ENCODE assay signal across 12 cellular contexts in the genomic region with DNA sequence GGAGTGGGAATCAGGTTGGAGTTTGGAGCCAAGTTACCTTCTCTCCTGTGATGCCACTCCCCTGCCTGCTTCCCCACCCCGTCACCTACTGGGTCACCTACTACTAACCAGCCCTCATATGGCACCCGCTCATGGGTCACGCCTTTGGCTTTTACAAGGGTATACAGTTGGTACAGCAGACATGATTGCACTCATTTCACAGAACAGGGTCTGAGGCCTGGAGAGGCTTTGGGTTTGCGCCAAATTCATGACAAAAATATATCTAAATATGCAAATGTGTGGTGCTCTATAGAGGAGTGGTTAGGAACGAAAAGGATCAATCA. TPM values are rescaled to one million over a fixed set of nuclear protein-coding genes. Genes with fewer than 3 reads are reported as not detected.
A peak's percentile ranks its signal among the peaks of the same experiment; 100 is the strongest.
DNase-seq lines count a peak whose midpoint lies in the region; ATAC-seq and TF ChIP-seq lines count a peak whose summit lies in the region.
"Had no signal": no experiment of that assay in that cellular context is flagged by ENCODE, and none has a peak within 500 bp of the region (broad histone marks: within the 10 kb centered on the region; RNA-seq: fewer than 3 reads in every experiment).

No MANE protein-coding gene starts in this region.

- no peak overlapping the region for H2AFZ ChIP-seq in SK-N-SH (ENCODE audit: low read depth)
- H2AFZ ChIP-seq: GM23338 had no signal

- CTCF ChIA-PET in SK-N-SH (lab: Yijun Ruan, JAX) = interaction anchor here (1.0 kb wide), 1 partner anchor 19 kb away, joined by 3 read pairs; no protein-coding TSS in a partner anchor

- peaks cover 8 to 11% of the 10 kb centered on the region in 2 experiments; a peak in 1 of 4 replicates for H3K4me1 ChIP-seq in SK-N-SH (ENCODE audit: control insufficient read depth in 1 of 2, insufficient read depth in 2 of 2, low read depth in 1 of 2, low read length in 1 of 2)
- peaks cover 75% of the 10 kb centered on the region for H3K4me1 ChIP-seq in effector memory CD4-positive, alpha-beta T cell (ENCODE audit: control insufficient read depth, insufficient read depth, low read length, poor library complexity, severe bottlenecking)
- H3K4me1 ChIP-seq in prostate gland (replicated peaks) = no peaks in the 10 kb centered on the region

- no peaks in the 10 kb centered on the region for H3F3A ChIP-seq in SK-N-SH (replicated peaks; ENCODE audit: insufficient read depth)

- no peaks in the 10 kb centered on the region for H4K20me1 ChIP-seq in SK-N-SH (ENCODE audit: insufficient read depth)

- POLR2A ChIA-PET in SK-N-SH (lab: Yijun Ruan, JAX) = no interaction called here

- H3K4me2 ChIP-seq in SK-N-SH = no peak overlapping the region

- no peaks in the 10 kb centered on the region for H3K9me2 ChIP-seq in SK-N-SH

- no peaks in the 10 kb centered on the region for H3K27me3 ChIP-seq in SK-N-SH (ENCODE audit: insufficient read depth)
- H3K27me3 ChIP-seq in effector memory CD4-positive, alpha-beta T cell (replicated peaks; ENCODE audit: control insufficient read depth, insufficient read depth, low read length, poor library complexity, severe bottlenecking) = no peaks in the 10 kb centered on the region
- no peaks in the 10 kb centered on the region for H3K27me3 ChIP-seq in prostate gland (replicated peaks; ENCODE audit: insufficient read depth)

- no peak overlapping the region for H3K9ac ChIP-seq in SK-N-SH

- no peaks in the 10 kb centered on the region for H3K79me2 ChIP-seq in SK-N-SH (ENCODE audit: insufficient read depth)

- TF ChIP-seq EP300 in SK-N-SH (IDR thresholded peaks at IDR 0.05; ENCODE audit: borderline replicate concordance in 1 of 2, low read depth in 1 of 2, low read length in 1 of 2) = no peak

- H3K27ac ChIP-seq in SK-N-SH (ENCODE audit: low read depth in 2 of 2, low read length in 1 of 2) (no peak overlapping the region), prostate gland (peak overlapping the region; percentile 26 to 49)
- H3K27ac ChIP-seq in effector memory CD4-positive, alpha-beta T cell (ENCODE audit: insufficient read depth, low read length, poor library complexity, severe bottlenecking) = peak overlapping the region; percentile 48
- H3K27ac ChIP-seq: 22Rv1 had no signal

- DNase-seq in SK-N-SH (no peak), prostate gland (ENCODE audit: low spot score) (no peak), NCI-H1092 (lab: John Stamatoyannopoulos, UW) (no peak), HCEC 1CT (no peak)
- DNase-seq in Jurkat, Clone E6-1 (ENCODE audit: low read depth, low spot score) = no peak
- DNase-seq in effector memory CD4-positive, alpha-beta T cell = no peak
- DNase-seq: cortex of kidney, NCI-H1436 had no signal

- TF ChIP-seq POLR2A in prostate gland (IDR thresholded peaks at IDR 0.05) = no peak

- H3K9me3 ChIP-seq in SK-N-SH = no peaks in the 10 kb centered on the region
- no peaks in the 10 kb centered on the region for H3K9me3 ChIP-seq in effector memory CD4-positive, alpha-beta T cell (ENCODE audit: control insufficient read depth, low read length)
- H3K9me3 ChIP-seq in prostate gland = no peaks in the 10 kb centered on the region

- H3K4me3 ChIP-seq in SK-N-SH (ENCODE audit: low read depth in 2 of 2, low read length in 1 of 2) (no peak overlapping the region), prostate gland (no peak overlapping the region)
- H3K4me3 ChIP-seq in Jurkat, Clone E6-1 (ENCODE audit: low read length) = peak overlapping the region; percentile 16
- no peak overlapping the region for H3K4me3 ChIP-seq in effector memory CD4-positive, alpha-beta T cell (ENCODE audit: insufficient read depth, low read depth, low read length, poor library complexity, severe bottlenecking)
- H3K4me3 ChIP-seq: GM23338 had no signal

- no peaks in the 10 kb centered on the region for H3K36me3 ChIP-seq in SK-N-SH (replicated peaks in 1 of 2; ENCODE audit: control insufficient read depth in 1 of 2, insufficient read depth in 2 of 2, low read length in 1 of 2)
- no peaks in the 10 kb centered on the region for H3K36me3 ChIP-seq in effector memory CD4-positive, alpha-beta T cell (ENCODE audit: control insufficient read depth, insufficient read depth, low read length)
- H3K36me3 ChIP-seq in prostate gland = no peaks in the 10 kb centered on the region

- 96% methylated on average over 5 of the region's 5 CpGs for WGBS in SK-N-SH (ENCODE audit: low lambda C conversion rate)
- 91% methylated on average over 5 of the region's 5 CpGs for WGBS in prostate gland

- no peak for TF ChIP-seq CTCF in SK-N-SH (IDR thresholded peaks at IDR 0.05)
- no peak for TF ChIP-seq CTCF in prostate gland (IDR thresholded peaks at IDR 0.05)

- no peak for TF ChIP-seq RAD21 in SK-N-SH (IDR thresholded peaks at IDR 0.05; ENCODE audit: low read length)

- intact Hi-C loops in prostate gland (cut with DNase I) = no loop called here

- no peak for ATAC-seq in SK-N-SH treated with all-trans-retinoic acid at 6 μM for 48 hours
- ATAC-seq in GM18870 (IDR thresholded peaks at IDR 0.05; ENCODE audit: unreplicated experiment) = no peak

TF ChIP-seq in SK-N-SH treated with all-trans-retinoic acid at 6 μM for 48 hours, 23 proteins besides CTCF, POLR2A, EP300 and RAD21:
- TF ChIP-seq ESRRG (CRISPR knock-in tag; IDR thresholded peaks at IDR 0.05) = no peak
- no peak; the same call in 1 of the 2 replicates for TF ChIP-seq CSDC2 (CRISPR knock-in tag; IDR thresholded peaks at IDR 0.05)
- TF ChIP-seq ZFP3 (CRISPR knock-in tag; IDR thresholded peaks at IDR 0.05) = 0 out of 2 replicates have a peak, but pooled peaks have one; percentile 5
- 0 out of 2 replicates have a peak, but pooled peaks have one; percentile 0 for TF ChIP-seq ZNF8 (CRISPR knock-in tag; IDR thresholded peaks at IDR 0.05)

TF ChIP-seq in SK-N-SH, 30 proteins besides CTCF, POLR2A, EP300 and RAD21:
- no peak for TF ChIP-seq SMC3 (IDR thresholded peaks at IDR 0.05; ENCODE audit: low read depth, low read length)
- TF ChIP-seq YY1 (IDR thresholded peaks at IDR 0.05; ENCODE audit: low read depth) = no peak
- TF ChIP-seq FOSL2 (IDR thresholded peaks at IDR 0.05; ENCODE audit: borderline replicate concordance, low read depth) = no peak
- TF ChIP-seq CHD2 (IDR thresholded peaks at IDR 0.05; ENCODE audit: low read length, partially characterized antibody) = no peak
- TF ChIP-seq POLR2AphosphoS5 (IDR thresholded peaks at IDR 0.05; ENCODE audit: low read depth, low read length) = no peak
- no peak for TF ChIP-seq TCF12 (IDR thresholded peaks at IDR 0.05)
- TF ChIP-seq RXRA (IDR thresholded peaks at IDR 0.05; ENCODE audit: borderline replicate concordance, low read depth) = no peak
- no peak for TF ChIP-seq ELF1 (IDR thresholded peaks at IDR 0.05)
- TF ChIP-seq GATA2 (CRISPR knock-in tag; IDR thresholded peaks at IDR 0.05) = no peak
- TF ChIP-seq GABPA (IDR thresholded peaks at IDR 0.05; ENCODE audit: low read depth) = no peak
- no peak for TF ChIP-seq MEF2A (IDR thresholded peaks at IDR 0.05; ENCODE audit: borderline replicate concordance, low read depth)
- TF ChIP-seq, protein P1, sequence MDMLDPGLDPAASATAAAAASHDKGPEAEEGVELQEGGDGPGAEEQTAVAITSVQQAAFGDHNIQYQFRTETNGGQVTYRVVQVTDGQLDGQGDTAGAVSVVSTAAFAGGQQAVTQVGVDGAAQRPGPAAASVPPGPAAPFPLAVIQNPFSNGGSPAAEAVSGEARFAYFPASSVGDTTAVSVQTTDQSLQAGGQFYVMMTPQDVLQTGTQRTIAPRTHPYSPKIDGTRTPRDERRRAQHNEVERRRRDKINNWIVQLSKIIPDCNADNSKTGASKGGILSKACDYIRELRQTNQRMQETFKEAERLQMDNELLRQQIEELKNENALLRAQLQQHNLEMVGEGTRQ (IDR thresholded peaks at IDR 0.05; ENCODE audit: borderline replicate concordance, low read depth, low read length) = no peak
- no peak for TF ChIP-seq MXI1 (IDR thresholded peaks at IDR 0.05; ENCODE audit: low read depth, low read length)
- TF ChIP-seq RCOR1 (IDR thresholded peaks at IDR 0.05; ENCODE audit: low read length) = no peak

RNA-seq across cellular contexts. Expression of a gene that starts 10.7 kb away (rescaled TPM):
- not detected in 2 replicates for polyA plus RNA-seq in SK-N-SH (2012; rRNA removed)
- polyA plus RNA-seq in SK-N-SH (2012; cell fraction: cytosol; rRNA removed) = 0.03 TPM in 1 of 2 replicates, not detected in the other
- 0.06 TPM in 1 of 2 replicates, not detected in the other for polyA plus RNA-seq in SK-N-SH (2012; cell fraction: nucleus; rRNA removed)
- polyA plus RNA-seq in Jurkat, Clone E6-1 (2012; ENCODE audit: insufficient read depth, insufficient read length) = not detected
- not detected for total RNA-seq in prostate gland

RNA-seq across cellular contexts. Expression of a gene that starts 19.4 kb away (rescaled TPM):
- 1.0 and 2.5 TPM in 2 replicates for polyA plus RNA-seq in SK-N-SH (2012; rRNA removed)
- 0.45 and 0.84 TPM in 2 replicates for polyA plus RNA-seq in SK-N-SH (2012; cell fraction: cytosol; rRNA removed)
- 9.5 and 16.8 TPM in 2 replicates for polyA plus RNA-seq in SK-N-SH (2012; cell fraction: nucleus; rRNA removed)
- polyA plus RNA-seq in Jurkat, Clone E6-1 (2012; ENCODE audit: insufficient read depth, insufficient read length) = not detected
- 10 to 100 TPM in 1 of 2 donors, 1 to 10 TPM in 1; 3.6 to 12.8 TPM for total RNA-seq in prostate gland

Comparison
In these comparisons a context has a peak if more than half of its experiments do, and no peak if none do; other contexts are left out.
1. H3K27ac ChIP-seq: peak in effector memory CD4-positive, alpha-beta T cell (single experiment) and prostate gland (2 of 2); none in SK-N-SH (0 of 2).